29 cellular contexts compared by ENCODE assay signal in the genomic region with DNA sequence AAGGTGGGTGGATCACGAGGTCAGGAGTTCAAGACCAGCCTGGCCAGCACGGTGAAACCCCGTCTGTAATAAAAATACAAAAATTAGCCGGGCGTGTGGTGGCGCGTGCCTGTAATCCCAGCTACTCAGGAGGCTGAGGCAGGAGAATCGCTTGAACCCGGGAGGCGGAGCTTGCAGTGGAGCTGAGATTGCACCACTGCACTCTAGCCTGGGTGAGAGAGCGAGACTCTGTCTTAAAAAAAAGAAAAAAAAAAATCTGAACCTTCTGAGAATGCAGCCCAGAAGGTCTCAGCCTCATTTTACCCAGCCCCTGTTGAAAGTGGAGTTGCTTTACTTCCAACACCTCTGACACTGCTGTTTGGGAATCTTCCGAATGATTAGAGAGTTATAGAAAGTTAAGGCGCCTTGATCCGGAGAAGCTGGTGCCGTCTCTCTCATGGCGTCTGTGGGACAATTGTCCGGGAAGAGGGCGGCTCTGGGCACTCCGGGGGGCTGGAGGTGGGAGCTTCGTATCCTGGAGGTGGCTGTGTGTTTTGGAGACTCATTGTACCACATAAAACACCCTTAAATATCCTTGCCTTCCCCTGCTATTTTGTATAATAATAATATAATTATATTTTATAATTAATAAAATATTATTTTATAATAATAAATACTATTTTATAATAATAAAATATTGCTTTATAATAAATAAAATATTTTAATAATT.
A peak's percentile ranks its signal among the peaks of the same experiment; 100 is the strongest.
DNase-seq lines count a peak whose midpoint lies in the region; ATAC-seq and TF ChIP-seq lines count a peak whose summit lies in the region.
"Had no signal": no experiment of that assay in that cellular context is flagged by ENCODE, and none has a peak within 500 bp of the region (broad histone marks: within the 10 kb centered on the region; RNA-seq: fewer than 3 reads in every experiment).

No MANE protein-coding gene starts in this region.

- DNase-seq in activated CD4-positive, alpha-beta T cell treated with anti-CD3 and anti-CD28 coated beads for 36 hours = peak; percentile 39
- no peak for DNase-seq in activated CD4-positive, alpha-beta T cell treated with anti-CD3 and anti-CD28 coated beads, Interleukin-2, amount 50 U/mL, for 1 hour
- peak; percentile 35 for DNase-seq in activated naive CD4-positive, alpha-beta T cell treated with anti-CD3 and anti-CD28 coated beads, Interleukin-2, amount 10 ng/mL, durations not matched to agents 7 days and 5 days
- DNase-seq in activated naive CD4-positive, alpha-beta T cell treated with anti-CD3 and anti-CD28 coated beads for 36 hours = no peak
- DNase-seq in WTC11 (ENCODE audit: low spot score) (no peak), osteoblast (ENCODE audit: insufficient read length, low spot score, missing footprints) (peak; percentile 52)
- DNase-seq: BE2C; CD8-positive, alpha-beta memory T cell; DMS 273 treated with DMSO at 0.1 percent for 48 hours; DMS79; EL; GDM1; GOT3; HFFc6; KG1; MG63; NCI-H1105 treated with DMSO at 0.1 percent for 48 hours; NCI-H146; NCI-H1930; NCI-H2107; NCI-H446 treated with DMSO at 0.1 percent for 48 hours; NCI-H526 treated with DMSO at 0.1 percent for 48 hours; PC-9; Right ventricle myocardium superior had no signal

- no peaks in the 10 kb centered on the region for H3K4me1 ChIP-seq in osteoblast (ENCODE audit: insufficient read depth, low read length)
- H3K4me1 ChIP-seq: BE2C, HAP-1 had no signal

- no peaks in the 10 kb centered on the region for H4K20me1 ChIP-seq in osteoblast (ENCODE audit: insufficient read depth, low read length)

- POLR2A ChIA-PET in activated CD4-positive, alpha-beta T cell treated with anti-CD3 and anti-CD28 coated beads for 36 hours (lab: Charles Lee) = no interaction called here
- POLR2A ChIA-PET in WTC11 (lab: Charles Lee) = no interaction called here

- H3K27me3 Mint-ChIP-seq in activated CD4-positive, alpha-beta T cell treated with anti-CD3 and anti-CD28 coated beads for 36 hours = no peaks in the 10 kb centered on the region
- no peaks in the 10 kb centered on the region for H3K27me3 Mint-ChIP-seq in activated naive CD4-positive, alpha-beta T cell treated with anti-CD3 and anti-CD28 coated beads, Interleukin-2, amount 10 ng/mL, durations not matched to agents 7 days and 5 days
- no peaks in the 10 kb centered on the region for H3K27me3 Mint-ChIP-seq in activated naive CD4-positive, alpha-beta T cell treated with anti-CD3 and anti-CD28 coated beads for 36 hours (ENCODE audit: low read depth)
- H3K27me3 Mint-ChIP-seq in WTC11 (ENCODE audit: low read depth) = peaks cover 11% of the 10 kb centered on the region; the same call in 1 of the 2 replicates

- no peaks in the 10 kb centered on the region for H3K79me2 ChIP-seq in osteoblast (ENCODE audit: insufficient read depth, low read length)

- no peaks in the 10 kb centered on the region for H3K4me1 Mint-ChIP-seq in activated CD4-positive, alpha-beta T cell treated with anti-CD3 and anti-CD28 coated beads for 36 hours
- H3K4me1 Mint-ChIP-seq in activated naive CD4-positive, alpha-beta T cell treated with anti-CD3 and anti-CD28 coated beads, Interleukin-2, amount 10 ng/mL, durations not matched to agents 7 days and 5 days = no peaks in the 10 kb centered on the region
- no peaks in the 10 kb centered on the region for H3K4me1 Mint-ChIP-seq in activated naive CD4-positive, alpha-beta T cell treated with anti-CD3 and anti-CD28 coated beads for 36 hours (ENCODE audit: low read depth)
- peaks cover 36% of the 10 kb centered on the region for H3K4me1 Mint-ChIP-seq in WTC11
- H3K4me1 Mint-ChIP-seq: CD14-positive monocyte; CD8-positive, alpha-beta memory T cell had no signal

- no peak overlapping the region for H3K27ac Mint-ChIP-seq in activated CD4-positive, alpha-beta T cell treated with anti-CD3 and anti-CD28 coated beads for 36 hours
- H3K27ac Mint-ChIP-seq in activated naive CD4-positive, alpha-beta T cell treated with anti-CD3 and anti-CD28 coated beads, Interleukin-2, amount 10 ng/mL, durations not matched to agents 7 days and 5 days = no peak overlapping the region
- H3K27ac Mint-ChIP-seq in activated naive CD4-positive, alpha-beta T cell treated with anti-CD3 and anti-CD28 coated beads for 36 hours = no peak overlapping the region
- H3K27ac Mint-ChIP-seq in WTC11 = no peak overlapping the region
- H3K27ac Mint-ChIP-seq: CD14-positive monocyte; CD8-positive, alpha-beta memory T cell; HFFc6 had no signal

- no peak overlapping the region for H2AFZ ChIP-seq in osteoblast (ENCODE audit: low read length)
- H2AFZ ChIP-seq: PC-9 had no signal

- peak; percentile 68 for ATAC-seq in activated CD4-positive, alpha-beta T cell treated with anti-CD3 and anti-CD28 coated beads for 36 hours
- no peak for ATAC-seq in WTC11
- ATAC-seq in GM21723 (IDR thresholded peaks at IDR 0.05; ENCODE audit: unreplicated experiment) = no peak
- ATAC-seq: GM12878 had no signal

- H3K36me3 ChIP-seq in osteoblast (ENCODE audit: insufficient read depth, low read length) = no peaks in the 10 kb centered on the region
- H3K36me3 ChIP-seq: BE2C, HAP-1, MG63 had no signal

- H3K27me3 ChIP-seq in osteoblast (ENCODE audit: insufficient read depth, low read length) = no peaks in the 10 kb centered on the region
- H3K27me3 ChIP-seq: BE2C, MG63 had no signal

- TF ChIP-seq CTCF in WTC11 (IDR thresholded peaks at IDR 0.05) = no peak
- no peak for TF ChIP-seq CTCF in osteoblast (IDR thresholded peaks at IDR 0.05; ENCODE audit: extremely low read depth, low read depth, low read length)

- intact Hi-C loops in activated CD4-positive, alpha-beta T cell treated with anti-CD3 and anti-CD28 coated beads for 36 hours (cut with DNase I, micrococcal nuclease) = loop anchor here in 1 of 2 experiments (10.0 kb wide), 1 partner anchor 55 kb away; no protein-coding TSS in a partner anchor
- intact Hi-C loops in activated naive CD4-positive, alpha-beta T cell treated with anti-CD3 and anti-CD28 coated beads for 36 hours (cut with micrococcal nuclease) = no loop called here

- CTCF ChIA-PET in activated CD4-positive, alpha-beta T cell treated with anti-CD3 and anti-CD28 coated beads for 36 hours (lab: Charles Lee) = no interaction called here
- CTCF ChIA-PET in activated naive CD4-positive, alpha-beta T cell treated with anti-CD3 and anti-CD28 coated beads, Interleukin-2, amount 10 ng/mL, durations not matched to agents 7 days and 5 days (lab: Charles Lee) = no interaction called here
- CTCF ChIA-PET in activated naive CD4-positive, alpha-beta T cell treated with anti-CD3 and anti-CD28 coated beads for 36 hours (lab: Charles Lee) = no interaction called here
- CTCF ChIA-PET in WTC11 (lab: Charles Lee) = no interaction called here

- no peaks in the 10 kb centered on the region for H3K9me3 ChIP-seq in osteoblast (ENCODE audit: low read depth, low read length)
- H3K9me3 ChIP-seq: BE2C, HAP-1, MG63 had no signal

- no peaks in the 10 kb centered on the region for H3K9me3 Mint-ChIP-seq in activated CD4-positive, alpha-beta T cell treated with anti-CD3 and anti-CD28 coated beads for 36 hours (ENCODE audit: low read depth)
- peaks cover 27% of the 10 kb centered on the region for H3K9me3 Mint-ChIP-seq in activated naive CD4-positive, alpha-beta T cell treated with anti-CD3 and anti-CD28 coated beads, Interleukin-2, amount 10 ng/mL, durations not matched to agents 7 days and 5 days
- H3K9me3 Mint-ChIP-seq in activated naive CD4-positive, alpha-beta T cell treated with anti-CD3 and anti-CD28 coated beads for 36 hours = no peaks in the 10 kb centered on the region
- peaks cover 10% of the 10 kb centered on the region for H3K9me3 Mint-ChIP-seq in WTC11

- H3K4me3 ChIP-seq in osteoblast (ENCODE audit: insufficient read depth, low read length) = no peak overlapping the region
- H3K4me3 ChIP-seq: GM12878, HAP-1, MG63, PC-9 had no signal

- H3K36me3 Mint-ChIP-seq in activated CD4-positive, alpha-beta T cell treated with anti-CD3 and anti-CD28 coated beads for 36 hours (ENCODE audit: low read depth) = no peaks in the 10 kb centered on the region
- no peaks in the 10 kb centered on the region for H3K36me3 Mint-ChIP-seq in activated naive CD4-positive, alpha-beta T cell treated with anti-CD3 and anti-CD28 coated beads, Interleukin-2, amount 10 ng/mL, durations not matched to agents 7 days and 5 days
- no peaks in the 10 kb centered on the region for H3K36me3 Mint-ChIP-seq in activated naive CD4-positive, alpha-beta T cell treated with anti-CD3 and anti-CD28 coated beads for 36 hours (ENCODE audit: low read depth)
- peaks cover 6% of the 10 kb centered on the region; the same call in 1 of the 2 replicates for H3K36me3 Mint-ChIP-seq in WTC11
- H3K36me3 Mint-ChIP-seq: CD14-positive monocyte had no signal

- H3K27ac ChIP-seq in osteoblast (ENCODE audit: low read depth, low read length) = no peak overlapping the region
- H3K27ac ChIP-seq: 22Rv1, PC-9 had no signal

- no peak overlapping the region for H3K4me3 Mint-ChIP-seq in activated CD4-positive, alpha-beta T cell treated with anti-CD3 and anti-CD28 coated beads for 36 hours
- H3K4me3 Mint-ChIP-seq in activated naive CD4-positive, alpha-beta T cell treated with anti-CD3 and anti-CD28 coated beads, Interleukin-2, amount 10 ng/mL, durations not matched to agents 7 days and 5 days = no peak overlapping the region
- no peak overlapping the region for H3K4me3 Mint-ChIP-seq in activated naive CD4-positive, alpha-beta T cell treated with anti-CD3 and anti-CD28 coated beads for 36 hours
- H3K4me3 Mint-ChIP-seq in WTC11 = no peak overlapping the region
- H3K4me3 Mint-ChIP-seq: CD14-positive monocyte; CD8-positive, alpha-beta memory T cell; HFFc6 had no signal

- no peak overlapping the region for H3K4me2 ChIP-seq in osteoblast (ENCODE audit: insufficient read depth, low read length)
- H3K4me2 ChIP-seq: PC-9 had no signal

TF ChIP-seq in WTC11, 78 proteins besides CTCF, POLR2A, EP300 and RAD21:
- TF ChIP-seq, protein P1, sequence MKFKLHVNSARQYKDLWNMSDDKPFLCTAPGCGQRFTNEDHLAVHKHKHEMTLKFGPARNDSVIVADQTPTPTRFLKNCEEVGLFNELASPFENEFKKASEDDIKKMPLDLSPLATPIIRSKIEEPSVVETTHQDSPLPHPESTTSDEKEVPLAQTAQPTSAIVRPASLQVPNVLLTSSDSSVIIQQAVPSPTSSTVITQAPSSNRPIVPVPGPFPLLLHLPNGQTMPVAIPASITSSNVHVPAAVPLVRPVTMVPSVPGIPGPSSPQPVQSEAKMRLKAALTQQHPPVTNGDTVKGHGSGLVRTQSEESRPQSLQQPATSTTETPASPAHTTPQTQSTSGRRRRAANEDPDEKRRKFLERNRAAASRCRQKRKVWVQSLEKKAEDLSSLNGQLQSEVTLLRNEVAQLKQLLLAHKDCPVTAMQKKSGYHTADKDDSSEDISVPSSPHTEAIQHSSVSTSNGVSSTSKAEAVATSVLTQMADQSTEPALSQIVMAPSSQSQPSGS (CRISPR knock-in tag; IDR thresholded peaks at IDR 0.05; ENCODE audit: borderline replicate concordance, low read depth) = no peak
- peak; percentile 94; the same call in 1 of the 2 replicates for TF ChIP-seq HMGA2 (CRISPR knock-in tag; IDR thresholded peaks at IDR 0.05)
- no peak for TF ChIP-seq GRHL2 (CRISPR knock-in tag; IDR thresholded peaks at IDR 0.05; ENCODE audit: insufficient replicate concordance, severe bottlenecking)

Comparison
In these comparisons a context has a peak if more than half of its experiments do, and no peak if none do; other contexts are left out.
1. DNase-seq: peak in activated CD4-positive, alpha-beta T cell treated with anti-CD3 and anti-CD28 coated beads for 36 hours (single experiment), activated naive CD4-positive, alpha-beta T cell treated with anti-CD3 and anti-CD28 coated beads, Interleukin-2, amount 10 ng/mL, durations not matched to agents 7 days and 5 days (single experiment) and osteoblast (single experiment); none in activated CD4-positive, alpha-beta T cell treated with anti-CD3 and anti-CD28 coated beads, Interleukin-2, amount 50 U/mL, for 1 hour (single experiment), activated naive CD4-positive, alpha-beta T cell treated with anti-CD3 and anti-CD28 coated beads for 36 hours (single experiment) and WTC11 (single experiment).